15 cellular contexts compared by ENCODE assay signal in the genomic region with DNA sequence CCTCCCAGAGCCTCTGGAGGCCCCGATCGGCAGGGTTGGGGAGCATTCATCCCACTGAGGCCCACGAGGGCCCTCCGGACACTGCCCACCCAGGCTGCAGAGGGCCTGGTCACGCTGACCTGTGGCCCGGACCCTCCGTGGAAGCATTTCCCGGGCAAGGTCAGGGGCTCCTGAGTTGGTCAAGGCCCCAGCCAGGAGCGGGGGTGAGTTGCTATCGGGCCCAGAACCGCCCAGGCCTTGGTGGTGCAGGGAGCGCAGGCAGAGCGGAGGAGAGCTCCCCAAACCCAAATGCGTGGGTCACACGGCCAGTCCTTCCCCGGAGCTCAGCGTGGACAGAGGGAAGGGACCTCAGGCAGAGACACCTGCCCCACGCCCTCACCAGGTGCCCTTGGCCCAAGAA. TPM values are rescaled to one million over a fixed set of nuclear protein-coding genes. Genes with fewer than 3 reads are reported as not detected.
DNase-seq lines count a peak whose midpoint lies in the region; ATAC-seq and TF ChIP-seq lines count a peak whose summit lies in the region.
"Had no signal": no experiment of that assay in that cellular context is flagged by ENCODE, and none has a peak within 500 bp of the region (broad histone marks: within the 10 kb centered on the region; RNA-seq: fewer than 3 reads in every experiment).

No MANE protein-coding gene starts in this region.

- peaks cover 42% of the 10 kb centered on the region for H3K4me1 ChIP-seq in CD4-positive, CD25-positive, alpha-beta regulatory T cell (ENCODE audit: control insufficient read depth, insufficient read depth, low read length, poor library complexity, severe bottlenecking)
- H3K4me1 ChIP-seq in adipocyte (ENCODE audit: control insufficient read depth, insufficient read depth, low read length) (peaks cover 44% of the 10 kb centered on the region), left lung (peaks cover 22 to 88% of the 10 kb centered on the region in 2 donors)
- H3K4me1 ChIP-seq in naive thymus-derived CD4-positive, alpha-beta T cell (ENCODE audit: control insufficient read depth in 2 of 2, insufficient read depth in 2 of 2, low read length in 2 of 2) = peaks cover 23 to 35% of the 10 kb centered on the region in 2 donors

- H3K27me3 ChIP-seq in CD4-positive, CD25-positive, alpha-beta regulatory T cell (ENCODE audit: control insufficient read depth, insufficient read depth, low read length) = no peaks in the 10 kb centered on the region
- no peaks in the 10 kb centered on the region for H3K27me3 ChIP-seq in adipocyte (replicated peaks; ENCODE audit: control insufficient read depth, insufficient read depth, low read length)
- H3K27me3 ChIP-seq in naive thymus-derived CD4-positive, alpha-beta T cell (ENCODE audit: control insufficient read depth in 2 of 2, insufficient read depth in 2 of 2, low read length in 2 of 2) = no peaks in the 10 kb centered on the region
- no peaks in the 10 kb centered on the region for H3K27me3 ChIP-seq in left lung

- H3K9me3 ChIP-seq in CD4-positive, CD25-positive, alpha-beta regulatory T cell (ENCODE audit: control insufficient read depth in 2 of 2, low read length in 2 of 2) = no peaks in the 10 kb centered on the region
- H3K9me3 ChIP-seq in adipocyte (ENCODE audit: control insufficient read depth, low read length) (no peaks in the 10 kb centered on the region), left lung (no peaks in the 10 kb centered on the region)
- H3K9me3 ChIP-seq in naive thymus-derived CD4-positive, alpha-beta T cell (ENCODE audit: control insufficient read depth in 2 of 3, low read length in 3 of 3) = no peaks in the 10 kb centered on the region

- H3K27ac Mint-ChIP-seq in activated CD4-positive, alpha-beta T cell treated with anti-CD3 and anti-CD28 coated beads for 36 hours = peak overlapping the region; percentile 86
- peak overlapping the region in 1 of 3 donors; percentile 87 for H3K27ac Mint-ChIP-seq in CD4-positive, CD25-positive, alpha-beta regulatory T cell
- peak overlapping the region in 6 of 9 donors; percentile 26 to 92 (median 91) for H3K27ac Mint-ChIP-seq in naive thymus-derived CD4-positive, alpha-beta T cell

- no peaks in the 10 kb centered on the region for H3K9me3 Mint-ChIP-seq in activated CD4-positive, alpha-beta T cell treated with anti-CD3 and anti-CD28 coated beads for 36 hours (ENCODE audit: low read depth)
- H3K9me3 Mint-ChIP-seq in CD4-positive, CD25-positive, alpha-beta regulatory T cell = no peaks in the 10 kb centered on the region
- H3K9me3 Mint-ChIP-seq in naive thymus-derived CD4-positive, alpha-beta T cell = no peaks in the 10 kb centered on the region

- no peak for ATAC-seq in activated CD4-positive, alpha-beta T cell treated with anti-CD3 and anti-CD28 coated beads for 36 hours
- ATAC-seq in CD4-positive, CD25-positive, alpha-beta regulatory T cell (ENCODE audit: low read depth in 2 of 2) = no peak
- ATAC-seq in naive thymus-derived CD4-positive, alpha-beta T cell = no peak
- ATAC-seq in left lung = no peak

- peak overlapping the region; percentile 98 for H3K9ac ChIP-seq in adipocyte (ENCODE audit: low read length)
- H3K9ac ChIP-seq: KMS-11 had no signal

- peaks cover 42% of the 10 kb centered on the region for H3K36me3 Mint-ChIP-seq in activated CD4-positive, alpha-beta T cell treated with anti-CD3 and anti-CD28 coated beads for 36 hours (ENCODE audit: low read depth)
- no peaks in the 10 kb centered on the region for H3K36me3 Mint-ChIP-seq in CD4-positive, CD25-positive, alpha-beta regulatory T cell
- peaks cover 0 to 7% (median 0%) of the 10 kb centered on the region in 5 donors for H3K36me3 Mint-ChIP-seq in naive thymus-derived CD4-positive, alpha-beta T cell

- no peak for DNase-seq in activated CD4-positive, alpha-beta T cell treated with anti-CD3 and anti-CD28 coated beads for 36 hours
- DNase-seq in activated CD4-positive, alpha-beta T cell treated with anti-CD3 and anti-CD28 coated beads for 4 hours = no peak
- no peak for DNase-seq in CD4-positive, CD25-positive, alpha-beta regulatory T cell
- no peak for DNase-seq in adipocyte (ENCODE audit: low read depth)
- DNase-seq in naive thymus-derived CD4-positive, alpha-beta T cell = no peak
- no peak for DNase-seq in NCI-H1694 (lab: John Stamatoyannopoulos, UW)
- DNase-seq in left lung = no peak
- DNase-seq in DMS79 (lab: John Stamatoyannopoulos, UW) = no peak
- DNase-seq: cerebellar nuclear complex, NCI-H1105, NCI-H774, PC-9 had no signal

- H3K4me1 Mint-ChIP-seq in activated CD4-positive, alpha-beta T cell treated with anti-CD3 and anti-CD28 coated beads for 36 hours = peaks cover 38% of the 10 kb centered on the region
- H3K4me1 Mint-ChIP-seq in CD4-positive, CD25-positive, alpha-beta regulatory T cell = peaks cover 0 to 40% (median 9%) of the 10 kb centered on the region in 4 donors
- H3K4me1 Mint-ChIP-seq in naive thymus-derived CD4-positive, alpha-beta T cell = peaks cover 8 to 39% (median 26%) of the 10 kb centered on the region in 7 donors

- CTCF ChIA-PET in activated CD4-positive, alpha-beta T cell treated with anti-CD3 and anti-CD28 coated beads for 36 hours (lab: Charles Lee) = interaction anchor here (0.5 to 1.5 kb wide), 5 partner anchors 9 to 63 kb away, joined by 3 to 5 read pairs (median 4); no protein-coding TSS in a partner anchor
- CTCF ChIA-PET in naive thymus-derived CD4-positive, alpha-beta T cell (lab: Charles Lee) = interaction anchor here (0.6 to 2.9 kb wide), 3 partner anchors 13 to 280 kb away, joined by 3 to 7 read pairs (median 3); no protein-coding TSS in a partner anchor

- TF ChIP-seq CTCF in left lung (IDR thresholded peaks at IDR 0.05) = no peak

- peak overlapping the region; percentile 91 for H3K4me3 Mint-ChIP-seq in activated CD4-positive, alpha-beta T cell treated with anti-CD3 and anti-CD28 coated beads for 36 hours
- H3K4me3 Mint-ChIP-seq in CD4-positive, CD25-positive, alpha-beta regulatory T cell = peak overlapping the region in 2 of 4 donors; percentile 15 to 99
- H3K4me3 Mint-ChIP-seq in naive thymus-derived CD4-positive, alpha-beta T cell = peak overlapping the region in 7 of 10 donors; percentile 54 to 94 (median 83)

- intact Hi-C loops in activated CD4-positive, alpha-beta T cell treated with anti-CD3 and anti-CD28 coated beads for 36 hours (cut with DNase I, micrococcal nuclease) = no loop called here
- intact Hi-C loops in naive thymus-derived CD4-positive, alpha-beta T cell (cut with micrococcal nuclease) = no loop called here
- intact Hi-C loops in left lung (cut with DNase I) = no loop called here

- H3K4me3 ChIP-seq in CD4-positive, CD25-positive, alpha-beta regulatory T cell (ENCODE audit: low read depth, low read length) = no peak overlapping the region
- H3K4me3 ChIP-seq in adipocyte (ENCODE audit: low read length) = no peak overlapping the region
- no peak overlapping the region for H3K4me3 ChIP-seq in naive thymus-derived CD4-positive, alpha-beta T cell (ENCODE audit: low read length)
- H3K4me3 ChIP-seq in left lung = peak overlapping the region in 1 of 2 donors; percentile 80
- H3K4me3 ChIP-seq: PC-9, SK-N-MC, smooth muscle cell had no signal

- POLR2A ChIA-PET in activated CD4-positive, alpha-beta T cell treated with anti-CD3 and anti-CD28 coated beads for 36 hours (lab: Charles Lee) = no interaction called here
- POLR2A ChIA-PET in naive thymus-derived CD4-positive, alpha-beta T cell (lab: Charles Lee) = interaction anchor here (0.9 to 3.2 kb wide), 6 partner anchors 16 to 140 kb away, joined by 3 to 18 read pairs (median 6); a partner anchor contains a TSS

- H3K36me3 ChIP-seq in CD4-positive, CD25-positive, alpha-beta regulatory T cell (ENCODE audit: control insufficient read depth, insufficient read depth, low read length) = peaks cover 26% of the 10 kb centered on the region
- H3K36me3 ChIP-seq in adipocyte (ENCODE audit: control insufficient read depth, insufficient read depth, low read length, severe bottlenecking) (peaks cover 57% of the 10 kb centered on the region), left lung (peaks cover 0 to 58% of the 10 kb centered on the region in 2 donors)
- peaks cover 11 to 42% (median 14%) of the 10 kb centered on the region in 3 experiments for H3K36me3 ChIP-seq in naive thymus-derived CD4-positive, alpha-beta T cell (ENCODE audit: control insufficient read depth in 2 of 3, insufficient read depth in 3 of 3, low read length in 3 of 3)

- H3K27me3 Mint-ChIP-seq in activated CD4-positive, alpha-beta T cell treated with anti-CD3 and anti-CD28 coated beads for 36 hours = no peaks in the 10 kb centered on the region
- H3K27me3 Mint-ChIP-seq in CD4-positive, CD25-positive, alpha-beta regulatory T cell = no peaks in the 10 kb centered on the region
- no peaks in the 10 kb centered on the region for H3K27me3 Mint-ChIP-seq in naive thymus-derived CD4-positive, alpha-beta T cell

- peak overlapping the region; percentile 92 for H3K27ac ChIP-seq in CD4-positive, CD25-positive, alpha-beta regulatory T cell (ENCODE audit: insufficient read depth, low read length, poor library complexity, severe bottlenecking)
- H3K27ac ChIP-seq in naive thymus-derived CD4-positive, alpha-beta T cell (ENCODE audit: low read depth, low read length) = peak overlapping the region; percentile 98
- peak overlapping the region in 1 of 2 donors; percentile 13 for H3K27ac ChIP-seq in left lung
- H3K27ac ChIP-seq: KMS-11, PC-9, SK-N-MC had no signal

RNA-seq across cellular contexts. Expression of a gene that starts 25.7 kb away (rescaled TPM):
- 100 to 1,000 TPM; 192 to 218 TPM for total RNA-seq in activated CD4-positive, alpha-beta T cell treated with anti-CD3 and anti-CD28 coated beads for 36 hours
- 112 TPM for total RNA-seq in CD4-positive, CD25-positive, alpha-beta regulatory T cell
- 100 to 1,000 TPM; 318 to 406 (median 354) TPM for polyA plus RNA-seq in CD4-positive, CD25-positive, alpha-beta regulatory T cell
- total RNA-seq in naive thymus-derived CD4-positive, alpha-beta T cell = 100 to 1,000 TPM; 122 to 235 (median 194) TPM
- 100 to 1,000 TPM; 417 to 522 TPM for polyA plus RNA-seq in naive thymus-derived CD4-positive, alpha-beta T cell
- total RNA-seq in left lung = 100 to 1,000 TPM; 266 to 365 TPM

RNA-seq across cellular contexts. Expression of a gene that starts 34.4 kb away (rescaled TPM):
- total RNA-seq in activated CD4-positive, alpha-beta T cell treated with anti-CD3 and anti-CD28 coated beads for 36 hours = 100 to 1,000 TPM; 171 to 229 TPM
- total RNA-seq in CD4-positive, CD25-positive, alpha-beta regulatory T cell = 72.4 TPM
- 100 to 1,000 TPM; 120 to 145 (median 133) TPM for polyA plus RNA-seq in CD4-positive, CD25-positive, alpha-beta regulatory T cell
- 100 to 1,000 TPM in 1 of 5 experiments, 10 to 100 TPM in 4; 75.3 to 157 (median 82.1) TPM for total RNA-seq in naive thymus-derived CD4-positive, alpha-beta T cell
- polyA plus RNA-seq in naive thymus-derived CD4-positive, alpha-beta T cell = 100 to 1,000 TPM; 136 to 179 TPM
- total RNA-seq in left lung = 100 to 1,000 TPM; 139 to 160 TPM

RNA-seq across cellular contexts. Expression of a gene that starts 44.5 kb away (rescaled TPM):
- total RNA-seq in activated CD4-positive, alpha-beta T cell treated with anti-CD3 and anti-CD28 coated beads for 36 hours = 100 to 1,000 TPM; 108 to 113 TPM
- total RNA-seq in CD4-positive, CD25-positive, alpha-beta regulatory T cell = 139 TPM
- polyA plus RNA-seq in CD4-positive, CD25-positive, alpha-beta regulatory T cell = 1 to 10 TPM; 2.0 to 5.1 (median 2.7) TPM
- 100 to 1,000 TPM in 3 of 5 experiments, 10 to 100 TPM in 2; 88.6 to 137 (median 104) TPM for total RNA-seq in naive thymus-derived CD4-positive, alpha-beta T cell
- polyA plus RNA-seq in naive thymus-derived CD4-positive, alpha-beta T cell = 1 to 10 TPM; 1.7 to 2.6 TPM
- total RNA-seq in left lung = 100 to 1,000 TPM in 1 of 2 donors, 10 to 100 TPM in 1; 68.3 to 119 TPM
